In the genomic region with DNA sequence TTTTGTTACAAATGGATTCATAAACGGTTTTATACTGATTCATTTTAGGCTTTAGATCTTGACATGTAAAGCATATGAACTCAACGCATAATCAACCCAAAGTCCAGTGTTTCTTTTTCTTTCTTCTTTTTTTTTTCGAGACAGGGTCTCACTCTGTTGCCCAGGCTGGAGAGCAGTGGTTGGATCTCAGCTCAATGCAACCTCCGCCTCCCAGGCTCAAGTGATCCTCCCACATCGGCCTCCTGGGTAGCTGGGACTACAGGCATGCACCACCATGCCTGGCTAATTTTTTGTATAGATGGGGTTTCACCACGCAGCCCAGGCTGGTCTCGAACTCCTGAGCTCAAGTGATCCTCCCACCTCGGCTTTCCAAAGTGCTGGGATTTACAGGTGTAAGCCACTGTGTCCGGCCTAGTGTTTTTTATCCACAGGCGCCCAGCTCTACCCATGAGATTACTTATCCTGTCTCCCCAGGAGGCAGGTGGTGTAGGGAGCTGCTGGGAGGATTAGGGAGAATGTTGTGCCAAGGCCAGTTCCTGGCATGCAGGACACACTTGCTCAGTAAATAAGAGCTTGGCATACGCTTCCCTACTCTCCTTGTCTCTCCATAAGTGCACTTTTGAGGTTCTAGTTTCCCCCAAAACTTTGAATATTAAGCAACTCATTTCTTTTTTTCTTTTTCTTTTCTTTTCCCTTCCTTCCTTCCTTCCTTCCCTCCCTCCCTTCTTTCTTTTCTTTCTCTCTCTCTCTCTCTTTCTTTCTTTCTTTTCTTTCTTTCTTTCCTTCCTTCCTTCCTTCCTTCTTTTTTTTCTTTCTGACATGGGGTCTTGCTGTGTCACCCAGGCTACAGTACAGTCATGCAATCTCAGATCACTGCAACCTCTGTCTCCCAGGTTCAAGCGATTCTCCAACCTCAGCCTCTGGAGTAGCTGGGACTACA, we compare ENCODE assay signal across 2 cellular contexts.
TF ChIP-seq lines count a peak whose summit lies in the region.

No MANE protein-coding gene starts in this region.

TF ChIP-seq in HEK293T, 16 proteins besides CTCF, POLR2A, EP300 and RAD21 (continued from another document):
- TF ChIP-seq FOXM1 (IDR thresholded peaks at IDR 0.05; ENCODE audit: borderline replicate concordance), result no peak

TF ChIP-seq in K562, 482 proteins besides CTCF, POLR2A, EP300 and RAD21 (continued from another document):
- peak; percentile 92 for TF ChIP-seq ZNF512 (tag; IDR thresholded peaks at IDR 0.05)
